1 cellular context compared by ENCODE assay signal in genomic region chr5:33994845-33995244, GRCh38.
TF ChIP-seq lines count a peak whose summit lies in the region.

No MANE protein-coding gene starts in this region.

TF ChIP-seq in SK-N-SH, 30 proteins besides CTCF, POLR2A, EP300 and RAD21 (continued from another document):
- no peak for TF ChIP-seq PBX3 (IDR thresholded peaks at IDR 0.05)
- TF ChIP-seq JUND (IDR thresholded peaks at IDR 0.05) = no peak
- TF ChIP-seq USF1 (IDR thresholded peaks at IDR 0.05; ENCODE audit: borderline replicate concordance, low read depth) = no peak
- TF ChIP-seq MAX (IDR thresholded peaks at IDR 0.05; ENCODE audit: low read depth) = no peak
- TF ChIP-seq USF2 (IDR thresholded peaks at IDR 0.05; ENCODE audit: borderline replicate concordance, low read depth, low read length) = no peak
- TF ChIP-seq RFX5 (IDR thresholded peaks at IDR 0.05; ENCODE audit: low read length) = no peak
- TF ChIP-seq TCF12 (IDR thresholded peaks at IDR 0.05) = no peak
- TF ChIP-seq GATA2 (CRISPR knock-in tag; IDR thresholded peaks at IDR 0.05) = no peak
- TF ChIP-seq NFIC (IDR thresholded peaks at IDR 0.05; ENCODE audit: borderline replicate concordance) = no peak
- TF ChIP-seq POLR2AphosphoS5 (IDR thresholded peaks at IDR 0.05; ENCODE audit: low read depth, low read length) = no peak
- no peak for TF ChIP-seq MEF2A (IDR thresholded peaks at IDR 0.05; ENCODE audit: borderline replicate concordance, low read depth)
- TF ChIP-seq RCOR1 (IDR thresholded peaks at IDR 0.05; ENCODE audit: low read length) = no peak
- TF ChIP-seq REST (IDR thresholded peaks at IDR 0.05; ENCODE audit: low read depth, low read length) = no peak
